ENCODE assay signal across 28 cellular contexts in the genomic region with DNA sequence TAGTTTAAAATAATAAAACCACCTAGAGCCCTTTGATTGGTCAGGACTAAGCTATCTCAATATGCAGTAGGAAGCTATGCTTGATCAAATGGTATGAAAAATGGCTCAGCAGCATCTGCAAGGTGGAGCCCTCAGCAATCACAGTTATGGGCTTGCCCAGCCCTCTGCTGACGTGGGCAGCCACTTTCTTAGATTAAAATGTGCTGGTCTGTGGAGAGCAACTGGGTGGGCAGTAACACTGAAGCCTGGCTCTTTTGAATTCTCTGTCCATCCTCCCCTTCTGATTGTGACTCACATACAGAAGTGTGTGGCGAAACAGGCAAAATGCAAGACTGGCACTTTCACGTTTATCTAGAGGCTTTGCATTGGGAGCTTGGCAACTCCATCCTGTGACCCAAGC.
"Had no signal": no experiment of that assay in that cellular context is flagged by ENCODE, and none has a peak within 500 bp of the region (broad histone marks: within the 10 kb centered on the region; RNA-seq: fewer than 3 reads in every experiment).

No MANE protein-coding gene starts in this region.

- H3K27ac ChIP-seq: ascending aorta, breast epithelium, cardiac muscle cell, colonic mucosa, gastroesophageal sphincter, heart right ventricle had no signal

- H3K4me1 Mint-ChIP-seq: activated CD4-positive, alpha-beta memory T cell treated with anti-CD3 and anti-CD28 coated beads, Interleukin-2, amount 10 ng/mL, durations not matched to agents 7 days and 5 days; activated CD4-positive, alpha-beta T cell treated with anti-CD3 and anti-CD28 coated beads, Interleukin-2, amount 10 ng/mL, durations not matched to agents 7 days and 5 days; activated naive CD4-positive, alpha-beta T cell treated with anti-CD3 and anti-CD28 coated beads, Interleukin-2, amount 10 ng/mL, durations not matched to agents 7 days and 5 days; activated naive CD8-positive, alpha-beta T cell treated with anti-CD3 and anti-CD28 coated beads, Interleukin-2, amount 10 ng/mL, durations not matched to agents 7 days and 5 days had no signal

- H3K27me3 Mint-ChIP-seq: activated CD4-positive, alpha-beta memory T cell treated with anti-CD3 and anti-CD28 coated beads, Interleukin-2, amount 10 ng/mL, durations not matched to agents 7 days and 5 days; activated CD4-positive, alpha-beta T cell treated with anti-CD3 and anti-CD28 coated beads, Interleukin-2, amount 10 ng/mL, durations not matched to agents 7 days and 5 days; activated naive CD4-positive, alpha-beta T cell treated with anti-CD3 and anti-CD28 coated beads, Interleukin-2, amount 10 ng/mL, durations not matched to agents 7 days and 5 days; activated naive CD8-positive, alpha-beta T cell treated with anti-CD3 and anti-CD28 coated beads, Interleukin-2, amount 10 ng/mL, durations not matched to agents 7 days and 5 days; activated T-cell treated with anti-CD3 and anti-CD28 coated beads, Interleukin-2, amount 50 U/mL, for 24 hours had no signal

- H3K4me1 ChIP-seq: ascending aorta, breast epithelium, colonic mucosa, heart right ventricle had no signal

- H3K4me3 ChIP-seq: ascending aorta, breast epithelium, cardiac muscle cell, colonic mucosa, gastroesophageal sphincter, heart right ventricle had no signal

- DNase-seq: activated CD4-positive, alpha-beta memory T cell treated with anti-CD3 and anti-CD28 coated beads, Interleukin-2, amount 10 ng/mL, durations not matched to agents 7 days and 5 days; activated CD4-positive, alpha-beta T cell treated with anti-CD3 and anti-CD28 coated beads for 1 hour; activated CD4-positive, alpha-beta T cell treated with anti-CD3 and anti-CD28 coated beads for 4 hours; activated CD4-positive, alpha-beta T cell treated with anti-CD3 and anti-CD28 coated beads, Interleukin-2, amount 10 ng/mL, durations not matched to agents 7 days and 5 days; activated CD4-positive, alpha-beta T cell treated with anti-CD3 and anti-CD28 coated beads, Interleukin-2, amount 50 U/mL, for 4 hours; activated CD4-positive, CD25-positive, alpha-beta regulatory T cell; activated CD8-positive, alpha-beta memory T cell treated with anti-CD3 and anti-CD28 coated beads, Interleukin-2, amount 50 U/mL, for 48 hours; activated gamma-delta T cell; activated naive CD4-positive, alpha-beta T cell; activated naive CD4-positive, alpha-beta T cell treated with anti-CD3 and anti-CD28 coated beads, Interleukin-2, amount 10 ng/mL, durations not matched to agents 7 days and 5 days; activated naive CD8-positive, alpha-beta T cell treated with anti-CD3 and anti-CD28 coated beads, Interleukin-2, amount 10 ng/mL, durations not matched to agents 7 days and 5 days; activated T-cell treated with anti-CD3 and anti-CD28 coated beads for 4 hours; activated T-cell treated with anti-CD3 and anti-CD28 coated beads, Interleukin-2, amount 50 U/mL, for 24 hours; activated T-cell treated with anti-CD3 and anti-CD28 coated beads, Interleukin-2, amount 50 U/mL, for 72 hours; central memory CD4-positive, alpha-beta T cell; cerebellar nuclear complex; colonic mucosa; effector CD8-positive, alpha-beta T cell; foreskin melanocyte; heart right ventricle; T-helper 2 cell had no signal

- H3K27ac Mint-ChIP-seq: activated CD4-positive, alpha-beta memory T cell treated with anti-CD3 and anti-CD28 coated beads, Interleukin-2, amount 10 ng/mL, durations not matched to agents 7 days and 5 days; activated CD4-positive, alpha-beta T cell treated with anti-CD3 and anti-CD28 coated beads, Interleukin-2, amount 10 ng/mL, durations not matched to agents 7 days and 5 days; activated naive CD4-positive, alpha-beta T cell treated with anti-CD3 and anti-CD28 coated beads, Interleukin-2, amount 10 ng/mL, durations not matched to agents 7 days and 5 days; activated naive CD4-positive, alpha-beta T cell treated with anti-CD3 and anti-CD28 coated beads, Interleukin-2, amount 50 U/mL, for 72 hours; activated naive CD8-positive, alpha-beta T cell treated with anti-CD3 and anti-CD28 coated beads, Interleukin-2, amount 10 ng/mL, durations not matched to agents 7 days and 5 days; activated T-cell treated with anti-CD3 and anti-CD28 coated beads, Interleukin-2, amount 50 U/mL, for 24 hours; activated T-cell treated with anti-CD3 and anti-CD28 coated beads, Interleukin-2, amount 50 U/mL, for 72 hours had no signal

- H3K9me3 Mint-ChIP-seq: activated CD4-positive, alpha-beta T cell treated with anti-CD3 and anti-CD28 coated beads, Interleukin-2, amount 10 ng/mL, durations not matched to agents 7 days and 5 days; activated naive CD4-positive, alpha-beta T cell treated with anti-CD3 and anti-CD28 coated beads, Interleukin-2, amount 10 ng/mL, durations not matched to agents 7 days and 5 days; activated T-cell treated with anti-CD3 and anti-CD28 coated beads, Interleukin-2, amount 50 U/mL, for 24 hours had no signal

- ATAC-seq: activated naive CD4-positive, alpha-beta T cell treated with anti-CD3 and anti-CD28 coated beads, Interleukin-2, amount 50 U/mL, for 72 hours; activated T-cell treated with anti-CD3 and anti-CD28 coated beads, Interleukin-2, amount 50 U/mL, for 72 hours; esophagus mucosa; gastroesophageal sphincter; heart right ventricle had no signal

- H3K4me3 Mint-ChIP-seq: activated CD4-positive, alpha-beta memory T cell treated with anti-CD3 and anti-CD28 coated beads, Interleukin-2, amount 10 ng/mL, durations not matched to agents 7 days and 5 days; activated CD4-positive, alpha-beta T cell treated with anti-CD3 and anti-CD28 coated beads, Interleukin-2, amount 10 ng/mL, durations not matched to agents 7 days and 5 days; activated naive CD4-positive, alpha-beta T cell treated with anti-CD3 and anti-CD28 coated beads, Interleukin-2, amount 10 ng/mL, durations not matched to agents 7 days and 5 days; activated naive CD8-positive, alpha-beta T cell treated with anti-CD3 and anti-CD28 coated beads, Interleukin-2, amount 10 ng/mL, durations not matched to agents 7 days and 5 days; activated T-cell treated with anti-CD3 and anti-CD28 coated beads, Interleukin-2, amount 50 U/mL, for 24 hours; activated T-cell treated with anti-CD3 and anti-CD28 coated beads, Interleukin-2, amount 50 U/mL, for 72 hours; brain had no signal

- H3K36me3 ChIP-seq: ascending aorta, breast epithelium, cardiac muscle cell, colonic mucosa, gastroesophageal sphincter, heart right ventricle had no signal

- H3K27me3 ChIP-seq: ascending aorta, breast epithelium, cardiac muscle cell, colonic mucosa, gastroesophageal sphincter, heart right ventricle had no signal

- H3K9me3 ChIP-seq: colonic mucosa, gastroesophageal sphincter had no signal

- H3K36me3 Mint-ChIP-seq: activated naive CD4-positive, alpha-beta T cell treated with anti-CD3 and anti-CD28 coated beads, Interleukin-2, amount 10 ng/mL, durations not matched to agents 7 days and 5 days; activated naive CD8-positive, alpha-beta T cell treated with anti-CD3 and anti-CD28 coated beads, Interleukin-2, amount 10 ng/mL, durations not matched to agents 7 days and 5 days; brain had no signal
